Comparison of ENCODE assay signal across 36 cellular contexts in the genomic region with DNA sequence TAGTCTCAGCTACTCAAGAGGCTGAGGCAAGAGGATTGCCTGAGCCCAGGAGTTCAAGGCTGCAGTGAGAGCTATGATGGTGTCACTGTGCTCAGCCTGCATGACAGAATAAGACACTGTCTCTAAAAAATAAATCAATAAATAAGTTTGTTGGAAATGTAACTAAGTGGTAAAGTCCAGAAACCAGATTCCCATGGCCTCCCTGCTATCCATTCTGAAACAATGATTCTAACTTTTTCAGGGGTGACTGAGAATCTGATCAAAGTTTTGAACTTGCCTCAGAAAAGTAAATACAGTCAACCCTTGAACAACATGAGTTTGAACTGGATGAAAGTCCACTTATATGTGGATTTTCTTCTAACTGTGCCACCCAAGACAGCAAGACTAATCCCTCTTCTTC.
"Had no signal": no experiment of that assay in that cellular context is flagged by ENCODE, and none has a peak within 500 bp of the region (broad histone marks: within the 10 kb centered on the region; RNA-seq: fewer than 3 reads in every experiment).

No MANE protein-coding gene starts in this region.

- H3K4me3 Mint-ChIP-seq: activated B cell treated with CpG ODN at 0.5 μM for 24 hours; activated CD4-positive, alpha-beta memory T cell treated with anti-CD3 and anti-CD28 coated beads for 36 hours; activated CD4-positive, alpha-beta T cell treated with anti-CD3 and anti-CD28 coated beads, Interleukin-2, amount 10 ng/mL, durations not matched to agents 24 days and 14 days; activated CD8-positive, alpha-beta memory T cell treated with anti-CD3 and anti-CD28 coated beads, Interleukin-2, amount 10 ng/mL, durations not matched to agents 7 days and 5 days; activated CD8-positive, alpha-beta T cell treated with anti-CD3 and anti-CD28 coated beads, Interleukin-2, amount 10 ng/mL, durations not matched to agents 7 days and 5 days; activated naive CD4-positive, alpha-beta T cell treated with anti-CD3 and anti-CD28 coated beads, Interleukin-2, amount 10 ng/mL, durations not matched to agents 7 days and 5 days; activated naive CD4-positive, alpha-beta T cell treated with anti-CD3 and anti-CD28 coated beads, Interleukin-2, amount 50 U/mL, for 24 hours; activated naive CD8-positive, alpha-beta T cell; activated naive CD8-positive, alpha-beta T cell treated with anti-CD3 and anti-CD28 coated beads, Interleukin-2, amount 10 ng/mL, durations not matched to agents 7 days and 5 days; activated naive CD8-positive, alpha-beta T cell treated with anti-CD3 and anti-CD28 coated beads, Interleukin-2, amount 50 U/mL, for 24 hours; activated T-cell treated with anti-CD3 and anti-CD28 coated beads, Interleukin-2, amount 50 U/mL, for 24 hours; brain; T-helper 1 cell treated with Interleukin-12 subunit alpha and Interleukin-12 subunit beta and Interleukin-4 antibody, amounts not matched to agents 30 μg/mL and 1 μg/mL, for 36 hours; T-helper 2 cell treated with Interferon-gamma antibody and Interleukin-4, amounts not matched to agents 5 μg/mL and 100 μg/mL, for 36 hours had no signal

- H3K27me3 Mint-ChIP-seq: activated B cell treated with CpG ODN at 0.5 μM for 24 hours; activated CD4-positive, alpha-beta memory T cell treated with anti-CD3 and anti-CD28 coated beads for 36 hours; activated CD4-positive, alpha-beta T cell treated with anti-CD3 and anti-CD28 coated beads, Interleukin-2, amount 10 ng/mL, durations not matched to agents 24 days and 14 days; activated CD8-positive, alpha-beta memory T cell treated with anti-CD3 and anti-CD28 coated beads, Interleukin-2, amount 10 ng/mL, durations not matched to agents 7 days and 5 days; activated naive CD4-positive, alpha-beta T cell treated with anti-CD3 and anti-CD28 coated beads, Interleukin-2, amount 10 ng/mL, durations not matched to agents 7 days and 5 days; activated naive CD4-positive, alpha-beta T cell treated with anti-CD3 and anti-CD28 coated beads, Interleukin-2, amount 50 U/mL, for 24 hours; activated naive CD8-positive, alpha-beta T cell; activated naive CD8-positive, alpha-beta T cell treated with anti-CD3 and anti-CD28 coated beads, Interleukin-2, amount 10 ng/mL, durations not matched to agents 7 days and 5 days; activated naive CD8-positive, alpha-beta T cell treated with anti-CD3 and anti-CD28 coated beads, Interleukin-2, amount 50 U/mL, for 24 hours; activated T-cell treated with anti-CD3 and anti-CD28 coated beads, Interleukin-2, amount 50 U/mL, for 24 hours; brain had no signal

- H3K4me1 Mint-ChIP-seq: activated B cell treated with CpG ODN at 0.5 μM for 24 hours; activated CD4-positive, alpha-beta T cell treated with anti-CD3 and anti-CD28 coated beads, Interleukin-2, amount 10 ng/mL, durations not matched to agents 24 days and 14 days; activated naive CD4-positive, alpha-beta T cell treated with anti-CD3 and anti-CD28 coated beads, Interleukin-2, amount 10 ng/mL, durations not matched to agents 7 days and 5 days; brain had no signal

- H3K4me1 ChIP-seq: ascending aorta had no signal

- FAIRE-seq: bronchial epithelial cell, TTC549 had no signal

- H3K27ac ChIP-seq: ascending aorta, cardiac muscle cell, VCaP had no signal

- H3K27me3 ChIP-seq: ascending aorta, cardiac muscle cell had no signal

- H3K9me3 ChIP-seq: ascending aorta had no signal

- H3K9me3 Mint-ChIP-seq: activated B cell treated with CpG ODN at 0.5 μM for 24 hours; activated CD4-positive, alpha-beta memory T cell treated with anti-CD3 and anti-CD28 coated beads for 36 hours; activated CD4-positive, alpha-beta T cell treated with anti-CD3 and anti-CD28 coated beads, Interleukin-2, amount 10 ng/mL, durations not matched to agents 24 days and 14 days; activated naive CD4-positive, alpha-beta T cell treated with anti-CD3 and anti-CD28 coated beads, Interleukin-2, amount 10 ng/mL, durations not matched to agents 7 days and 5 days; activated naive CD4-positive, alpha-beta T cell treated with anti-CD3 and anti-CD28 coated beads, Interleukin-2, amount 50 U/mL, for 24 hours; activated naive CD8-positive, alpha-beta T cell treated with anti-CD3 and anti-CD28 coated beads, Interleukin-2, amount 10 ng/mL, durations not matched to agents 7 days and 5 days; activated naive CD8-positive, alpha-beta T cell treated with anti-CD3 and anti-CD28 coated beads, Interleukin-2, amount 50 U/mL, for 24 hours; activated T-cell treated with anti-CD3 and anti-CD28 coated beads, Interleukin-2, amount 50 U/mL, for 24 hours; activated T-helper 2 cell treated with anti-CD3 and anti-CD28 coated beads, Interferon-gamma antibody, Interleukin-2, Interleukin-4, amounts not matched to agents 10 μg/mL and 5 μg/mL and 100 μg/mL, durations not matched to agents 14 hours and 24 hours and 36 hours; brain; T-helper 1 cell treated with Interleukin-12 subunit alpha and Interleukin-12 subunit beta and Interleukin-4 antibody, amounts not matched to agents 30 μg/mL and 1 μg/mL, for 36 hours; T-helper 2 cell treated with Interferon-gamma antibody and Interleukin-4, amounts not matched to agents 5 μg/mL and 100 μg/mL, for 36 hours had no signal

- H3K27ac Mint-ChIP-seq: activated B cell treated with CpG ODN at 0.5 μM for 24 hours; activated CD4-positive, alpha-beta memory T cell treated with anti-CD3 and anti-CD28 coated beads for 36 hours; activated CD4-positive, alpha-beta T cell treated with anti-CD3 and anti-CD28 coated beads, Interleukin-2, amount 10 ng/mL, durations not matched to agents 24 days and 14 days; activated CD8-positive, alpha-beta memory T cell treated with anti-CD3 and anti-CD28 coated beads, Interleukin-2, amount 10 ng/mL, durations not matched to agents 7 days and 5 days; activated CD8-positive, alpha-beta T cell treated with anti-CD3 and anti-CD28 coated beads, Interleukin-2, amount 10 ng/mL, durations not matched to agents 7 days and 5 days; activated naive CD4-positive, alpha-beta T cell treated with anti-CD3 and anti-CD28 coated beads, Interleukin-2, amount 10 ng/mL, durations not matched to agents 7 days and 5 days; activated naive CD4-positive, alpha-beta T cell treated with anti-CD3 and anti-CD28 coated beads, Interleukin-2, amount 50 U/mL, for 24 hours; activated naive CD8-positive, alpha-beta T cell treated with anti-CD3 and anti-CD28 coated beads, Interleukin-2, amount 10 ng/mL, durations not matched to agents 7 days and 5 days; activated naive CD8-positive, alpha-beta T cell treated with anti-CD3 and anti-CD28 coated beads, Interleukin-2, amount 50 U/mL, for 24 hours; activated T-cell treated with anti-CD3 and anti-CD28 coated beads, Interleukin-2, amount 50 U/mL, for 24 hours; activated T-helper 2 cell treated with anti-CD3 and anti-CD28 coated beads, Interferon-gamma antibody, Interleukin-2, Interleukin-4, amounts not matched to agents 10 μg/mL and 5 μg/mL and 100 μg/mL, durations not matched to agents 14 hours and 24 hours and 36 hours; brain; T-helper 1 cell treated with Interleukin-12 subunit alpha and Interleukin-12 subunit beta and Interleukin-4 antibody, amounts not matched to agents 30 μg/mL and 1 μg/mL, for 36 hours; T-helper 2 cell treated with Interferon-gamma antibody and Interleukin-4, amounts not matched to agents 5 μg/mL and 100 μg/mL, for 36 hours had no signal

- DNase-seq: activated B cell treated with CpG ODN at 0.5 μM for 24 hours; activated CD4-positive, alpha-beta memory T cell treated with anti-CD3 and anti-CD28 coated beads for 36 hours; activated CD4-positive, alpha-beta T cell treated with anti-CD3 and anti-CD28 coated beads for 4 hours; activated CD4-positive, alpha-beta T cell treated with anti-CD3 and anti-CD28 coated beads, Interleukin-2, amount 10 ng/mL, durations not matched to agents 24 days and 14 days; activated CD4-positive, alpha-beta T cell treated with anti-CD3 and anti-CD28 coated beads, Interleukin-2, amount 50 U/mL, for 1 hour; activated CD4-positive, alpha-beta T cell treated with anti-CD3 and anti-CD28 coated beads, Interleukin-2, amount 50 U/mL, for 4 hours; activated CD4-positive, CD25-positive, alpha-beta regulatory T cell treated with anti-CD3 and anti-CD28 coated beads, Interleukin-2, amount 50 U/mL, for 72 hours; activated CD8-positive, alpha-beta memory T cell treated with anti-CD3 and anti-CD28 coated beads for 24 hours; activated CD8-positive, alpha-beta memory T cell treated with anti-CD3 and anti-CD28 coated beads, Interleukin-2, amount 10 ng/mL, durations not matched to agents 7 days and 5 days; activated CD8-positive, alpha-beta memory T cell treated with anti-CD3 and anti-CD28 coated beads, Interleukin-2, amount 50 U/mL, for 48 hours; activated CD8-positive, alpha-beta T cell treated with anti-CD3 and anti-CD28 coated beads, Interleukin-2, amount 10 ng/mL, durations not matched to agents 7 days and 5 days; activated effector memory CD4-positive, alpha-beta T cell treated with Interleukin-2 at 50 U/mL for 16 hours; activated gamma-delta T cell; activated naive CD4-positive, alpha-beta T cell treated with anti-CD3 and anti-CD28 coated beads, Interleukin-2, amount 10 ng/mL, durations not matched to agents 7 days and 5 days; activated naive CD4-positive, alpha-beta T cell treated with Interleukin-2 at 50 U/mL for 16 hours; activated naive CD8-positive, alpha-beta T cell treated with anti-CD3 and anti-CD28 coated beads, Interleukin-2, amount 10 ng/mL, durations not matched to agents 7 days and 5 days; activated naive CD8-positive, alpha-beta T cell treated with anti-CD3 and anti-CD28 coated beads, Interleukin-2, amount 50 U/mL, for 24 hours; activated T-cell treated with anti-CD3 and anti-CD28 coated beads, Interleukin-2, amount 50 U/mL, for 24 hours; activated T-cell treated with anti-CD3 and anti-CD28 coated beads, Interleukin-2, amount 50 U/mL, for 48 hours; amygdala; anterior cingulate cortex; caudate nucleus; T-helper 1 cell; T-helper 2 cell; T-helper 9 cell had no signal

- ATAC-seq: activated CD8-positive, alpha-beta memory T cell treated with anti-CD3 and anti-CD28 coated beads, Interleukin-2, amount 10 ng/mL, durations not matched to agents 7 days and 5 days; activated CD8-positive, alpha-beta T cell treated with anti-CD3 and anti-CD28 coated beads, Interleukin-2, amount 10 ng/mL, durations not matched to agents 7 days and 5 days; activated naive CD8-positive, alpha-beta T cell treated with anti-CD3 and anti-CD28 coated beads, Interleukin-2, amount 50 U/mL, for 24 hours had no signal

- H3K4me3 ChIP-seq: ascending aorta, cardiac muscle cell had no signal
